Comparison of ENCODE assay signal across 8 cellular contexts in the genomic region with DNA sequence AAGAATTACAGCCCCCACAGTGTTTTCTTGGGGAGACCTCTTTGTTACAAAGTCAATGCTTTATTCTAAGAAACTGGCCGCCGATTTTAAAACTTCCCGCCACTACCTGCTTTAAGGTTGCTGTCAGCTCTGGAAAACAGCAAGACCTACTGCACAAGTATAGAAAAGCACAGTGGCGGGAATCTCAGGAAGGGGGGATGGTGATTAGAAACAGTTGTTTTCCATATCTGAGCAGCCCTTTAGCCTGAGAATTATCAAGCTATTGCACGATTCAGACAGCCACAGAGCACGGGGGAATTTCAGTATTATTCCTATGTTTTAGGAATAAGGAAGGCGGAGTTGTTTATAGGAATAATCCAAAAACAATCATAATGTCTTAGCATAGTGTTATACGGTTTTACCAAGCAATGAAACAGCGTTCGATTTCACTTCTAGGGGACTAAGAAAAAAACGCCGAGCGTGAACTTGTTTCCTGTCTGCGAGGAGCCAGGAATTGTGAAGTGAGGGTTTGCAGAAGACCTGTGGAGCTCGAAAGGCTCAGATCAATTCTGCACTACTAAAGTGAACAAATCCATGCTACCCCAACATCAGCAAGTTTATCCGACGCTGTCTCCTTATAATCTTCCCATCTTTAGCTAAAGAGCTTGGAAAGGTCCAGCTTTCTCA.
DNase-seq lines count a peak whose midpoint lies in the region; ATAC-seq, FAIRE-seq and TF ChIP-seq lines count a peak whose summit lies in the region.

No MANE protein-coding gene starts in this region.

- peak; percentile 33 for ATAC-seq in GM18517 (IDR thresholded peaks at IDR 0.05; ENCODE audit: unreplicated experiment)
- ATAC-seq in HG02970 (IDR thresholded peaks at IDR 0.05; ENCODE audit: low FRiP score, unreplicated experiment), result peak; percentile 16
- peak; percentile 6 to 18 (median 15) for ATAC-seq in pancreas

- H3K9me3 ChIP-seq in pancreas, result no peaks in the 10 kb centered on the region

- no peak for TF ChIP-seq CTCF in pancreas (IDR thresholded peaks at IDR 0.05)

- H3K27me3 ChIP-seq in pancreas, result peaks cover 0 to 5% (median 0%) of the 10 kb centered on the region in 4 donors

- H3K4me3 ChIP-seq in pancreas, result peak overlapping the region; percentile 10 to 50 (median 34)

- peak; percentile 87 for FAIRE-seq in pancreas (lab: Jason Lieb, UNC)

- no peaks in the 10 kb centered on the region for H3K36me3 ChIP-seq in pancreas

- DNase-seq in A172 (ENCODE audit: low spot score) (peak; percentile 0), RPMI8226 (peak; percentile 31), fibroblast of gingiva (ENCODE audit: low read depth) (peak; percentile 1), pancreas (no peak), HuH-7.5 (ENCODE audit: low spot score) (no peak), NCI-H146 (lab: John Stamatoyannopoulos, UW) (no peak)

- no peak overlapping the region for H3K27ac ChIP-seq in pancreas

- H3K4me1 ChIP-seq in pancreas, result no peaks in the 10 kb centered on the region

- 0 to 17% methylated on average over 17 of the region's 17 CpGs for WGBS in pancreas, 2 donors

- intact Hi-C loops in pancreas (cut with DNase I), result no loop called here

Comparison
In these comparisons a context has a peak if more than half of its experiments do, and no peak if none do; other contexts are left out.
1. DNase-seq: peak in A172 (single experiment), RPMI8226 (single experiment) and fibroblast of gingiva (single experiment); none in pancreas (0 of 6), HuH-7.5 (single experiment) and NCI-H146 (single experiment).
2. Peak in every context shown above with its lines, with median percentiles within 50 percentile points of each other: ATAC-seq.